10 cellular contexts compared by ENCODE assay signal in the genomic region with DNA sequence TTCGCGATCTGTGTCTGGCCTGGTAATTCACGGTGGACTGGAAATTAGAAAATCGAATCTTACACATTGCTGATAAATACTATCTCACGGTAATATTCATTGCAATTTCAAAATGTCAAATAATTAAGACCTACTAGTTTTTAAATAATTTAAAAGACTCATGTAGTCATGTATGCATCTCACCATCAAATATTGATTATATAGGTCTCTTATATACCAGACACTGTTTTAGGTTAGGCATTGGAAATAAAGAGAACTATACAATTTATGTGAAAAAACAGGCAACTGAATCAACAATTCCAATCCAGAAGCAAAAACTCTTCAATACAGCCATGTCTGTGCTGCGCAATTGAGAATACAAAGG. TPM values are rescaled to one million over a fixed set of nuclear protein-coding genes. Genes with fewer than 3 reads are reported as not detected.
DNase-seq lines count a peak whose midpoint lies in the region; ATAC-seq and TF ChIP-seq lines count a peak whose summit lies in the region.
"Had no signal": no experiment of that assay in that cellular context is flagged by ENCODE, and none has a peak within 500 bp of the region (broad histone marks: within the 10 kb centered on the region; RNA-seq: fewer than 3 reads in every experiment).

No MANE protein-coding gene starts in this region.

- H3K9me3 ChIP-seq in left ventricle myocardium inferior (replicated peaks) = peaks cover 8% of the 10 kb centered on the region
- no peaks in the 10 kb centered on the region for H3K9me3 ChIP-seq in muscle layer of duodenum (ENCODE audit: control insufficient read depth in 1 of 2, low read length in 2 of 2)

- H3K4me3 ChIP-seq in left ventricle myocardium inferior (peak overlapping the region; percentile 62), astrocyte of the cerebellum (ENCODE audit: low read depth, low read length) (peak overlapping the region; percentile 35), muscle layer of duodenum (ENCODE audit: low read depth in 1 of 2, low read length in 2 of 2) (peak overlapping the region; percentile 75 to 82)

- no peak for ATAC-seq in left cardiac atrium
- no peak for ATAC-seq in left colon
- no peak for ATAC-seq in GM21786 (IDR thresholded peaks at IDR 0.05; ENCODE audit: unreplicated experiment)

- H3K4me1 Mint-ChIP-seq in type B pancreatic cell (ENCODE audit: unreplicated experiment) = peaks cover 11% of the 10 kb centered on the region

- H3K27me3 Mint-ChIP-seq in type B pancreatic cell = peaks cover 47% of the 10 kb centered on the region

- H3K36me3 ChIP-seq in left ventricle myocardium inferior (no peaks in the 10 kb centered on the region), muscle layer of duodenum (ENCODE audit: control insufficient read depth in 1 of 2, insufficient read depth in 2 of 2, low read length in 2 of 2) (no peaks in the 10 kb centered on the region)

- TF ChIP-seq CTCF in left ventricle myocardium inferior (IDR thresholded peaks at IDR 0.05; ENCODE audit: borderline replicate concordance) = no peak
- no peak for TF ChIP-seq CTCF in astrocyte of the cerebellum (IDR thresholded peaks at IDR 0.05; ENCODE audit: low read depth, low read length, missing control alignments)
- peak; percentile 4 for TF ChIP-seq CTCF in type B pancreatic cell (conservative IDR thresholded peaks at IDR 0.05)

- in situ Hi-C loops in astrocyte of the cerebellum (cut with HindIII; ENCODE audit: low sequenced_read_pairs) = no loop called here

- peaks cover 23% of the 10 kb centered on the region for H3K27me3 ChIP-seq in left ventricle myocardium inferior (ENCODE audit: low read depth)
- H3K27me3 ChIP-seq in muscle layer of duodenum (ENCODE audit: low read depth, low read length) = no peaks in the 10 kb centered on the region

- peak overlapping the region; percentile 29 for H3K27ac Mint-ChIP-seq in type B pancreatic cell

- peak overlapping the region; percentile 88 for H3K4me3 Mint-ChIP-seq in type B pancreatic cell

- H3K9me3 Mint-ChIP-seq in type B pancreatic cell = no peaks in the 10 kb centered on the region

- intact Hi-C loops in left ventricle myocardium inferior (cut with micrococcal nuclease) (loop anchor here (2.0 kb wide), 1 partner anchor 109 kb away; no protein-coding TSS in a partner anchor), left cardiac atrium (cut with DNase I) (loop anchor here (1.0 to 10.0 kb wide), 4 partner anchors 108 to 201 kb away; no protein-coding TSS in a partner anchor), left colon (cut with DNase I, micrococcal nuclease) (loop anchor here (5.0 to 10.0 kb wide), 3 partner anchors 101 to 198 kb away; no protein-coding TSS in a partner anchor)

- H3K36me3 Mint-ChIP-seq in type B pancreatic cell = no peaks in the 10 kb centered on the region

- H3K27ac ChIP-seq in left ventricle myocardium inferior (replicated peaks) = no peak overlapping the region
- no peak overlapping the region for H3K27ac ChIP-seq in muscle layer of duodenum (ENCODE audit: low read length)

- DNase-seq in left ventricle myocardium inferior (no peak), left cardiac atrium (no peak), astrocyte of the cerebellum (ENCODE audit: low read depth) (no peak), type B pancreatic cell (ENCODE audit: extremely low spot score, unreplicated experiment) (no peak), left colon (no peak), RKO (ENCODE audit: low spot score) (no peak)

- peaks cover 6% of the 10 kb centered on the region for H3K4me1 ChIP-seq in left ventricle myocardium inferior
- H3K4me1 ChIP-seq in muscle layer of duodenum (ENCODE audit: control insufficient read depth in 1 of 2, insufficient read depth in 2 of 2, low read length in 2 of 2) = peaks cover 0 to 8% of the 10 kb centered on the region in 2 donors

RNA-seq across cellular contexts. Expression of gene PIRT, which starts 7.5 kb away (rescaled TPM):
- total RNA-seq in left ventricle myocardium inferior (not detected), left cardiac atrium (not detected), type B pancreatic cell (ENCODE audit: low replicate concordance) (0.34 and 0.38 TPM in 2 replicates), left colon (1 to 10 TPM in 1 of 2 donors, under 1 TPM in 1; 0.58 to 1.1 TPM)
- total RNA-seq: H4, RPMI7951 had no signal

RNA-seq across cellular contexts. Expression of gene TMEM238L, which starts 41.5 kb away (rescaled TPM):
- total RNA-seq in left ventricle myocardium inferior = not detected
- total RNA-seq in left cardiac atrium = not detected
- not detected in 2 replicates for total RNA-seq in type B pancreatic cell (ENCODE audit: low replicate concordance)
- total RNA-seq in left colon = 10 to 100 TPM; 89.7 to 95.0 TPM
- total RNA-seq: H4, RPMI7951 had no signal

Comparison
In these comparisons a context has a peak if more than half of its experiments do, and no peak if none do; other contexts are left out.
1. RNA of gene TMEM238L, which starts 41.5 kb away (total RNA-seq): 89.7 to 95.0 TPM in left colon; not detected in type B pancreatic cell, not detected in left ventricle myocardium inferior (single experiment) and not detected in left cardiac atrium; every median in the first group is over 10 times any median in the second.
2. Peak in every context shown above with its lines, with median percentiles within 50 percentile points of each other: H3K4me3 ChIP-seq.